In genomic region chr3:123584988-123585937, GRCh38 we compare ENCODE assay signal across 8 cellular contexts. TPM values are rescaled to one million over a fixed set of nuclear protein-coding genes. Genes with fewer than 3 reads are reported as not detected.
DNase-seq lines count a peak whose midpoint lies in the region; ATAC-seq and TF ChIP-seq lines count a peak whose summit lies in the region.

HACD2 (minus strand) TSS chr3:123585053; CDS start chr3:123585027, 26 bp downstream.

- H3K27me3 Mint-ChIP-seq in effector memory CD8-positive, alpha-beta T cell: no peaks in the 10 kb centered on the region

- CTCF ChIA-PET in activated CD8-positive, alpha-beta memory T cell treated with anti-CD3 and anti-CD28 coated beads for 36 hours (lab: Charles Lee): interaction anchor here (0.9 kb wide), 1 partner anchor 25 kb away, joined by 3 read pairs; no protein-coding TSS in a partner anchor

- peaks cover 9% of the 10 kb centered on the region for H3K36me3 Mint-ChIP-seq in effector memory CD8-positive, alpha-beta T cell (ENCODE audit: insufficient read depth)

- no peak within 1 kb of the TSS for H3K4me3 Mint-ChIP-seq in effector memory CD8-positive, alpha-beta T cell

- peak; percentile 76 for DNase-seq in CMK (ENCODE audit: low read depth)
- DNase-seq in GM20000 (ENCODE audit: low spot score): peak; percentile 95
- DNase-seq in HT-29 (ENCODE audit: low spot score): peak; percentile 99
- peak; percentile 97 for DNase-seq in NOMO-1 (lab: John Stamatoyannopoulos, UW; ENCODE audit: unreplicated experiment in 2 of 2)
- DNase-seq in effector memory CD8-positive, alpha-beta T cell: peak; percentile 92 to 93 (median 92)
- peak; percentile 99 for DNase-seq in medulla oblongata (ENCODE audit: extremely low spot score)
- peak; percentile 94 for DNase-seq in stimulated activated CD8-positive, alpha-beta memory T cell treated with anti-CD3 and anti-CD28 coated beads, Interleukin-12 subunit alpha, Interleukin-12 subunit beta, amount 100 ng/mL, for 1 hour (ENCODE audit: low read depth)

- H3K9me3 Mint-ChIP-seq in effector memory CD8-positive, alpha-beta T cell: no peaks in the 10 kb centered on the region

- peak; percentile 90 for ATAC-seq in effector memory CD8-positive, alpha-beta T cell (replicated peaks)

- POLR2A ChIA-PET in activated CD8-positive, alpha-beta memory T cell treated with anti-CD3 and anti-CD28 coated beads for 36 hours (lab: Charles Lee): interaction anchor here (0.9 to 1.1 kb wide), 3 partner anchors 9 to 384 kb away, joined by 3 to 4 read pairs (median 3); partner anchors contain the start of gene SEC22A

- no peak for TF ChIP-seq CTCF in GM20000 (IDR thresholded peaks at IDR 0.05; ENCODE audit: extremely low read depth, missing control alignments)

- peak within 1 kb of the TSS in 1 of 2 donors; percentile 38 for H3K27ac Mint-ChIP-seq in effector memory CD8-positive, alpha-beta T cell

- peaks cover 3 to 25% of the 10 kb centered on the region in 2 donors for H3K4me1 Mint-ChIP-seq in effector memory CD8-positive, alpha-beta T cell (ENCODE audit: low read depth in 2 of 2)

RNA-seq across cellular contexts. Expression of gene HACD2, which starts in this region (rescaled TPM):
- total RNA-seq in HT-29 (2014; rRNA removed; shearing (Covaris generic)): 18.8 and 20.5 TPM in 2 replicates
- total RNA-seq in activated CD8-positive, alpha-beta memory T cell treated with anti-CD3 and anti-CD28 coated beads for 36 hours: 10 to 100 TPM; 33.7 to 34.5 TPM

Comparison
In these comparisons a context has a peak if more than half of its experiments do, and no peak if none do; other contexts are left out.
1. Peak in every context shown above with its lines: DNase-seq and ATAC-seq.